Comparison of ENCODE assay signal across 9 cellular contexts in the genomic region with DNA sequence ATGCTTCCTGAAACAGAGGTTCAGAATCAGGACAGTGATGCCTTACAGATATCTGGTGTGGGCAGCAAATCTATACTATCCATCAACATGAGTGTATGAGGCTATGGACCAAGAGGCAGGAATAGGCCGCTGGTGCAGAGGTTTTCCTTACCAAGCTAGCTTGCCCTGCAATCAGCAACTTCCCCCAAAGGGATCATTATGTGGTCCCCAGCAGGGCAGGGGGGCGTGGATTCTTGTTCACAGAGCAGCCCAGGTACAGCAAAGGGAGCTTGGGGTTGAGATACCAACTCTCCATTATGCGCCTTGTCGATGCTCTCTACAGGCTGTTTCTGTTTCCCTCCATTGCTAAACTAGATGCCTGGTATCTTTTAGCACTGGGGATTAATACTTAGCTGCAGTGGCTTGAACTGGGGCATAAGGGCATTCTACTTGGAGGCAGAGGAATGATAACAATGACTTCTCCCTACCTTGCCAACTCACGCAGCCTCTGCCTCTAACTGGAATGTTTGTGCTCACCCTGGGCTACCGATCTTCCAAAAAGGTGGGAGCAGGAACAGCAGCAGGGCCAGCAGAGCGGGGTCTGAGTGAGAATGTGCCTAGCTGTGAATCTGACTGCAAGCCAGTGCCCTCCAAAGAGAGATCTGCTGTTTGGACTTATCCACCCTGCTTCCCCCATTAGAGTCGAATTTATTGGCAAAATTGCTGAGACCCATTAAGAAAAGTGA. TPM values are rescaled to one million over a fixed set of nuclear protein-coding genes. Genes with fewer than 3 reads are reported as not detected.
A peak's percentile ranks its signal among the peaks of the same experiment; 100 is the strongest.
DNase-seq lines count a peak whose midpoint lies in the region; ATAC-seq, FAIRE-seq and TF ChIP-seq lines count a peak whose summit lies in the region.
"Had no signal": no experiment of that assay in that cellular context is flagged by ENCODE, and none has a peak within 500 bp of the region (broad histone marks: within the 10 kb centered on the region; RNA-seq: fewer than 3 reads in every experiment).

No MANE protein-coding gene starts in this region.

- no peaks in the 10 kb centered on the region for H3K36me3 Mint-ChIP-seq in MCF 10A (ENCODE audit: insufficient read depth, unreplicated experiment)
- H3K36me3 Mint-ChIP-seq in activated T-helper 2 cell treated with anti-CD3 and anti-CD28 coated beads, Interferon-gamma antibody, Interleukin-2, Interleukin-4, amounts not matched to agents 10 μg/mL and 5 μg/mL and 100 μg/mL, durations not matched to agents 14 hours and 24 hours and 36 hours (ENCODE audit: low read depth), result no peaks in the 10 kb centered on the region
- H3K36me3 Mint-ChIP-seq in activated CD8-positive, alpha-beta memory T cell treated with anti-CD3 and anti-CD28 coated beads, Interleukin-2, amount 10 ng/mL, durations not matched to agents 7 days and 5 days, result no peaks in the 10 kb centered on the region

- H3K9me3 ChIP-seq in breast epithelium (no peaks in the 10 kb centered on the region), K562 (replicated peaks; ENCODE audit: control insufficient read depth, insufficient read depth, low read depth, low read length) (no peaks in the 10 kb centered on the region), mucosa of rectum (ENCODE audit: control insufficient read depth in 2 of 2, low read length in 2 of 2) (no peaks in the 10 kb centered on the region), upper lobe of left lung (no peaks in the 10 kb centered on the region)

- H3K4me1 Mint-ChIP-seq in MCF 10A (ENCODE audit: insufficient read depth, unreplicated experiment), result peaks cover 8% of the 10 kb centered on the region
- H3K4me1 Mint-ChIP-seq in activated T-helper 2 cell treated with anti-CD3 and anti-CD28 coated beads, Interferon-gamma antibody, Interleukin-2, Interleukin-4, amounts not matched to agents 10 μg/mL and 5 μg/mL and 100 μg/mL, durations not matched to agents 14 hours and 24 hours and 36 hours (ENCODE audit: low read depth), result peaks cover 16% of the 10 kb centered on the region
- peaks cover 11% of the 10 kb centered on the region for H3K4me1 Mint-ChIP-seq in activated CD8-positive, alpha-beta memory T cell treated with anti-CD3 and anti-CD28 coated beads, Interleukin-2, amount 10 ng/mL, durations not matched to agents 7 days and 5 days

- no peaks in the 10 kb centered on the region for H3K79me2 ChIP-seq in K562 (ENCODE audit: control insufficient read depth, insufficient read depth, low read length)

- intact Hi-C loops in breast epithelium (cut with DNase I; ENCODE audit: low total_unique reads), result no loop called here
- intact Hi-C loops in MCF 10A (cut with micrococcal nuclease), result no loop called here
- intact Hi-C loops in K562 (cut with micrococcal nuclease), result loop anchor here (10.0 kb wide), 2 partner anchors 106 to 184 kb away; no protein-coding TSS in a partner anchor
- intact Hi-C loops in activated T-helper 2 cell treated with anti-CD3 and anti-CD28 coated beads, Interferon-gamma antibody, Interleukin-2, Interleukin-4, amounts not matched to agents 10 μg/mL and 5 μg/mL and 100 μg/mL, durations not matched to agents 14 hours and 24 hours and 36 hours (cut with micrococcal nuclease), result no loop called here

- H2AFZ ChIP-seq in K562 (ENCODE audit: low read depth, low read length), result peak overlapping the region; percentile 61; the same call in 1 of the 2 replicates

- H3K4me3 Mint-ChIP-seq in MCF 10A (ENCODE audit: unreplicated experiment), result no peak overlapping the region
- H3K4me3 Mint-ChIP-seq in activated T-helper 2 cell treated with anti-CD3 and anti-CD28 coated beads, Interferon-gamma antibody, Interleukin-2, Interleukin-4, amounts not matched to agents 10 μg/mL and 5 μg/mL and 100 μg/mL, durations not matched to agents 14 hours and 24 hours and 36 hours (ENCODE audit: low read depth), result no peak overlapping the region
- no peak overlapping the region for H3K4me3 Mint-ChIP-seq in activated CD8-positive, alpha-beta memory T cell treated with anti-CD3 and anti-CD28 coated beads, Interleukin-2, amount 10 ng/mL, durations not matched to agents 7 days and 5 days

- no peak overlapping the region for H3K4me2 ChIP-seq in K562 (ENCODE audit: insufficient read depth, low read length)

- H3K27me3 Mint-ChIP-seq in MCF 10A (ENCODE audit: insufficient read depth, unreplicated experiment), result peaks cover 33% of the 10 kb centered on the region
- peaks cover 53% of the 10 kb centered on the region for H3K27me3 Mint-ChIP-seq in activated T-helper 2 cell treated with anti-CD3 and anti-CD28 coated beads, Interferon-gamma antibody, Interleukin-2, Interleukin-4, amounts not matched to agents 10 μg/mL and 5 μg/mL and 100 μg/mL, durations not matched to agents 14 hours and 24 hours and 36 hours (ENCODE audit: low read depth)
- H3K27me3 Mint-ChIP-seq in activated CD8-positive, alpha-beta memory T cell treated with anti-CD3 and anti-CD28 coated beads, Interleukin-2, amount 10 ng/mL, durations not matched to agents 7 days and 5 days, result peaks cover 72% of the 10 kb centered on the region

- H3K27me3 ChIP-seq in breast epithelium (peaks cover 0 to 9% of the 10 kb centered on the region in 2 donors), K562 (ENCODE audit: control insufficient read depth in 2 of 2, insufficient read depth in 2 of 2, low read length in 2 of 2) (peaks cover 7 to 40% of the 10 kb centered on the region in 2 experiments; a peak in 4 of 5 replicates), mucosa of rectum (ENCODE audit: control insufficient read depth in 2 of 2, insufficient read depth in 2 of 2, low read length in 2 of 2) (peaks cover 19 to 29% of the 10 kb centered on the region in 2 donors), upper lobe of left lung (peaks cover 0 to 11% (median 5%) of the 10 kb centered on the region in 4 donors)

- TF ChIP-seq EP300 in K562 (IDR thresholded peaks at IDR 0.05; ENCODE audit: low read length) (no peak), upper lobe of left lung (IDR thresholded peaks at IDR 0.05) (no peak)

- no peak for TF ChIP-seq CTCF in breast epithelium (IDR thresholded peaks at IDR 0.05)
- TF ChIP-seq CTCF in MCF 10A (IDR thresholded peaks at IDR 0.05; ENCODE audit: unreplicated experiment), result no peak
- no peak for TF ChIP-seq CTCF in K562 (IDR thresholded peaks at IDR 0.05 in 2 of 3, conservative IDR thresholded peaks at IDR 0.05 in 1 of 3; ENCODE audit: insufficient read depth in 2 of 3, low read depth in 1 of 3, low read length in 3 of 3)
- TF ChIP-seq CTCF in upper lobe of left lung (IDR thresholded peaks at IDR 0.05), result no peak

- no peaks in the 10 kb centered on the region for H3K36me3 ChIP-seq in breast epithelium
- H3K36me3 ChIP-seq in K562 (ENCODE audit: control insufficient read depth, insufficient read depth, low read length), result no peaks in the 10 kb centered on the region
- H3K36me3 ChIP-seq in mucosa of rectum (ENCODE audit: control insufficient read depth in 2 of 2, insufficient read depth in 2 of 2, low read length in 2 of 2), result no peaks in the 10 kb centered on the region
- no peaks in the 10 kb centered on the region for H3K36me3 ChIP-seq in upper lobe of left lung

- DNase-seq in breast epithelium (ENCODE audit: low spot score in 2 of 2) (peak in 1 of 2 donors; percentile 30), MCF 10A (ENCODE audit: unreplicated experiment) (no peak), K562 (ENCODE audit: extremely low read depth in 1 of 4, low spot score in 3 of 4) (no peak), upper lobe of left lung (no peak), G401 (ENCODE audit: low spot score) (no peak)
- no peak for DNase-seq in activated T-helper 2 cell treated with anti-CD3 and anti-CD28 coated beads, Interferon-gamma antibody, Interleukin-2, Interleukin-4, amounts not matched to agents 10 μg/mL and 5 μg/mL and 100 μg/mL, durations not matched to agents 14 hours and 24 hours and 36 hours (ENCODE audit: low spot score)
- DNase-seq in activated CD8-positive, alpha-beta memory T cell treated with anti-CD3 and anti-CD28 coated beads, Interleukin-2, amount 10 ng/mL, durations not matched to agents 7 days and 5 days, result no peak

- CTCF ChIA-PET in MCF 10A (lab: Yijun Ruan, JAX) (interaction anchor here (0.6 to 1.6 kb wide), 2 partner anchors 318 to 1158 kb away, joined by 3 to 6 read pairs; no protein-coding TSS in a partner anchor), K562 (lab: Yijun Ruan, JAX; ENCODE audit: low intra/inter-chr PET ratio) (no interaction called here)
- CTCF ChIA-PET in activated CD8-positive, alpha-beta memory T cell treated with anti-CD3 and anti-CD28 coated beads, Interleukin-2, amount 10 ng/mL, durations not matched to agents 7 days and 5 days (lab: Charles Lee), result interaction anchor here (0.7 to 1.2 kb wide), 3 partner anchors 9 to 195 kb away, joined by 3 to 4 read pairs (median 3); no protein-coding TSS in a partner anchor

- POLR2A ChIA-PET in MCF 10A (lab: Yijun Ruan, JAX), result interaction anchor here (1.0 kb wide), 1 partner anchor 9 kb away, joined by 3 read pairs; no protein-coding TSS in a partner anchor
- POLR2A ChIA-PET in K562 (lab: Yijun Ruan, JAX), result interaction anchor here (0.9 kb wide), 1 partner anchor 10 kb away, joined by 3 read pairs; the partner anchor contains the start of gene KRT1

- no peak for TF ChIP-seq RAD21 in K562 (CRISPR knock-in tag; conservative IDR thresholded peaks at IDR 0.05 in 1 of 2, IDR thresholded peaks at IDR 0.05 in 1 of 2)

- no TSS peak for BruUV-seq in MCF 10A (replicated peaks; lab: Mats Ljungman, UMichigan)
- no TSS peak for BruUV-seq in K562 (replicated peaks; lab: Mats Ljungman, UMichigan)

- H3K9ac ChIP-seq in K562 (ENCODE audit: insufficient read depth in 1 of 2, low read depth in 2 of 2, low read length in 2 of 2) (no peak overlapping the region), mucosa of rectum (ENCODE audit: low read depth in 1 of 2, low read length in 2 of 2) (peak overlapping the region in 1 of 2 donors; percentile 39)

- peaks cover 4% of the 10 kb centered on the region; the same call in 1 of the 2 replicates for H4K20me1 ChIP-seq in K562 (replicated peaks; ENCODE audit: control insufficient read depth, insufficient read depth, low read length)

- 36% methylated on average over 8 of the region's 8 CpGs for WGBS in K562 (ENCODE audit: insufficient coverage, low coverage, missing lambda C conversion rate)
- WGBS in upper lobe of left lung, 2 donors, result 52 to 72% methylated on average over 7 to 8 of the region's 8 CpGs

- ATAC-seq in K562, result no peak
- ATAC-seq in upper lobe of left lung (ENCODE audit: low FRiP score in 2 of 2), result no peak
- ATAC-seq in activated CD8-positive, alpha-beta memory T cell treated with anti-CD3 and anti-CD28 coated beads, Interleukin-2, amount 10 ng/mL, durations not matched to agents 7 days and 5 days, result no peak

- no peaks in the 10 kb centered on the region for H3K9me3 Mint-ChIP-seq in MCF 10A (ENCODE audit: unreplicated experiment)
- no peaks in the 10 kb centered on the region for H3K9me3 Mint-ChIP-seq in activated T-helper 2 cell treated with anti-CD3 and anti-CD28 coated beads, Interferon-gamma antibody, Interleukin-2, Interleukin-4, amounts not matched to agents 10 μg/mL and 5 μg/mL and 100 μg/mL, durations not matched to agents 14 hours and 24 hours and 36 hours
- H3K9me3 Mint-ChIP-seq in activated CD8-positive, alpha-beta memory T cell treated with anti-CD3 and anti-CD28 coated beads, Interleukin-2, amount 10 ng/mL, durations not matched to agents 7 days and 5 days (ENCODE audit: low read depth), result no peaks in the 10 kb centered on the region

- TF ChIP-seq POLR2A in breast epithelium (IDR thresholded peaks at IDR 0.05) (no peak), K562 (conservative IDR thresholded peaks at IDR 0.05) (no peak), upper lobe of left lung (IDR thresholded peaks at IDR 0.05) (no peak)

- no peak for FAIRE-seq in K562 (lab: Jason Lieb, UNC)

- no peak overlapping the region for H3K27ac Mint-ChIP-seq in MCF 10A (ENCODE audit: low read depth, unreplicated experiment)
- H3K27ac Mint-ChIP-seq in activated T-helper 2 cell treated with anti-CD3 and anti-CD28 coated beads, Interferon-gamma antibody, Interleukin-2, Interleukin-4, amounts not matched to agents 10 μg/mL and 5 μg/mL and 100 μg/mL, durations not matched to agents 14 hours and 24 hours and 36 hours, result no peak overlapping the region
- no peak overlapping the region for H3K27ac Mint-ChIP-seq in activated CD8-positive, alpha-beta memory T cell treated with anti-CD3 and anti-CD28 coated beads, Interleukin-2, amount 10 ng/mL, durations not matched to agents 7 days and 5 days

- H3K4me3 ChIP-seq in breast epithelium, result peak overlapping the region in 2 of 3 donors; percentile 43 to 66
- no peak overlapping the region for H3K4me3 ChIP-seq in K562
- H3K4me3 ChIP-seq in mucosa of rectum (ENCODE audit: low read length in 2 of 2), result peak overlapping the region; percentile 28 to 59
- H3K4me3 ChIP-seq in upper lobe of left lung, result peak overlapping the region in 3 of 4 donors; percentile 22 to 36 (median 26)

- H3K4me1 ChIP-seq in breast epithelium (no peaks in the 10 kb centered on the region), K562 (replicated peaks in 1 of 2; ENCODE audit: control insufficient read depth in 2 of 2, insufficient read depth in 2 of 2, low read length in 2 of 2) (peaks cover 0 to 10% of the 10 kb centered on the region in 2 experiments; a peak in 1 of 5 replicates), mucosa of rectum (ENCODE audit: control insufficient read depth in 2 of 2, insufficient read depth in 2 of 2, low read length in 2 of 2) (peaks cover 3 to 22% of the 10 kb centered on the region in 2 donors), upper lobe of left lung (peaks cover 5 to 13% (median 8%) of the 10 kb centered on the region in 4 donors)

- in situ Hi-C loops in K562 (cut with MboI) (no loop called here), G401 (cut with HindIII; ENCODE audit: low sequenced_read_pairs) (no loop called here)

- H3K27ac ChIP-seq in breast epithelium (no peak overlapping the region), K562 (ENCODE audit: extremely low read depth, low read depth, low read length) (no peak overlapping the region), mucosa of rectum (ENCODE audit: low read depth in 2 of 2, low read length in 2 of 2) (no peak overlapping the region), upper lobe of left lung (no peak overlapping the region)
- H3K27ac ChIP-seq: C4-2B had no signal

- H3K9me1 ChIP-seq in K562 (ENCODE audit: control insufficient read depth, insufficient read depth, low read length), result no peaks in the 10 kb centered on the region

RNA-seq across cellular contexts. Expression of gene KRT1, which starts 10.3 kb away (rescaled TPM):
- total RNA-seq in breast epithelium, result not detected
- not detected in 2 replicates for total RNA-seq in MCF 10A (2022)
- total RNA-seq in K562 (2011; cell fraction: chromatin; rRNA removed; ENCODE audit: low replicate concordance), result not detected in 2 replicates
- total RNA-seq in K562 (2011; cell fraction: nucleolus; rRNA removed), result not detected in 2 replicates
- not detected in 2 replicates for total RNA-seq in K562 (2011; cell fraction: nucleoplasm; rRNA removed)
- total RNA-seq in K562 (2014; rRNA removed), result not detected in 2 replicates
- total RNA-seq in K562 (2014; rRNA removed; fragmentation: Illumina TruSeq; extraction: Trizol), result not detected in 2 replicates
- total RNA-seq in K562 (2015; rRNA removed; fragmentation: Illumina TruSeq; extraction: Trizol), result 0.11 and 0.18 TPM in 2 replicates
- not detected in 2 replicates for total RNA-seq in K562 (2021)
- not detected in 2 replicates for polyA plus RNA-seq in K562 (2011; rRNA removed)
- polyA plus RNA-seq in K562 (2011; cell fraction: cytosol; rRNA removed), result not detected in 2 replicates
- polyA plus RNA-seq in K562 (2011; cell fraction: nucleus; rRNA removed), result not detected in 2 replicates
- polyA plus RNA-seq in K562 (2012), result 0.33 TPM in 1 of 2 replicates, not detected in the other
- not detected in 2 replicates for polyA plus RNA-seq in K562 (2014; fragmentation: Illumina TruSeq; extraction: Trizol)
- not detected for polyA plus RNA-seq in K562 (2014; fragmentation: Nextera tagmentation; extraction: Ambion mirVana)
- not detected in 2 replicates for polyA plus RNA-seq in K562 (2014; rRNA removed)
- polyA minus RNA-seq in K562 (2011; rRNA and poly(A)+ RNA removed), result not detected in 2 replicates
- polyA minus RNA-seq in K562 (2011; cell fraction: cytosol; rRNA and poly(A)+ RNA removed), result not detected in 2 replicates
- polyA minus RNA-seq in K562 (2011; cell fraction: nucleus; rRNA and poly(A)+ RNA removed), result not detected in 2 replicates
- total RNA-seq in upper lobe of left lung, result 1 to 10 TPM in 1 of 6 donors, under 1 TPM in 1, not detected in 4; 0.37 to 2.4 TPM
- total RNA-seq in G401 (2014; rRNA removed; shearing (Covaris generic)), result not detected in 2 replicates
- total RNA-seq in activated T-helper 2 cell treated with anti-CD3 and anti-CD28 coated beads, Interferon-gamma antibody, Interleukin-2, Interleukin-4, amounts not matched to agents 10 μg/mL and 5 μg/mL and 100 μg/mL, durations not matched to agents 14 hours and 24 hours and 36 hours, result 3.0 and 3.4 TPM in 2 replicates
- not detected for total RNA-seq in activated CD8-positive, alpha-beta memory T cell treated with anti-CD3 and anti-CD28 coated beads, Interleukin-2, amount 10 ng/mL, durations not matched to agents 7 days and 5 days

RNA-seq across cellular contexts. Expression of gene KRT77, which starts 12.8 kb away (rescaled TPM):
- under 1 TPM in 1 of 3 donors, not detected in 2; 0.48 TPM for total RNA-seq in breast epithelium
- total RNA-seq in MCF 10A (2022), result not detected in 2 replicates
- total RNA-seq in K562 (2011; cell fraction: chromatin; rRNA removed; ENCODE audit: low replicate concordance), result not detected in 2 replicates
- total RNA-seq in K562 (2011; cell fraction: nucleolus; rRNA removed), result not detected in 2 replicates
- total RNA-seq in K562 (2011; cell fraction: nucleoplasm; rRNA removed), result not detected in 2 replicates
- total RNA-seq in K562 (2014; rRNA removed), result not detected in 2 replicates
- total RNA-seq in K562 (2014; rRNA removed; fragmentation: Illumina TruSeq; extraction: Trizol), result not detected in 2 replicates
- total RNA-seq in K562 (2015; rRNA removed; fragmentation: Illumina TruSeq; extraction: Trizol), result not detected in 2 replicates
- not detected in 2 replicates for total RNA-seq in K562 (2021)
- not detected in 2 replicates for polyA plus RNA-seq in K562 (2011; rRNA removed)
- not detected in 2 replicates for polyA plus RNA-seq in K562 (2011; cell fraction: cytosol; rRNA removed)
- polyA plus RNA-seq in K562 (2011; cell fraction: nucleus; rRNA removed), result not detected in 2 replicates
- polyA plus RNA-seq in K562 (2012), result 0.03 and 0.07 TPM in 2 replicates
- polyA plus RNA-seq in K562 (2014; fragmentation: Illumina TruSeq; extraction: Trizol), result not detected in 2 replicates
- polyA plus RNA-seq in K562 (2014; fragmentation: Nextera tagmentation; extraction: Ambion mirVana), result not detected
- not detected in 2 replicates for polyA plus RNA-seq in K562 (2014; rRNA removed)
- not detected in 2 replicates for polyA minus RNA-seq in K562 (2011; rRNA and poly(A)+ RNA removed)
- not detected in 2 replicates for polyA minus RNA-seq in K562 (2011; cell fraction: cytosol; rRNA and poly(A)+ RNA removed)
- polyA minus RNA-seq in K562 (2011; cell fraction: nucleus; rRNA and poly(A)+ RNA removed), result not detected in 2 replicates
- not detected for total RNA-seq in upper lobe of left lung
- total RNA-seq in G401 (2014; rRNA removed; shearing (Covaris generic)), result not detected in 2 replicates
- not detected in 2 replicates for total RNA-seq in activated T-helper 2 cell treated with anti-CD3 and anti-CD28 coated beads, Interferon-gamma antibody, Interleukin-2, Interleukin-4, amounts not matched to agents 10 μg/mL and 5 μg/mL and 100 μg/mL, durations not matched to agents 14 hours and 24 hours and 36 hours
- not detected for total RNA-seq in activated CD8-positive, alpha-beta memory T cell treated with anti-CD3 and anti-CD28 coated beads, Interleukin-2, amount 10 ng/mL, durations not matched to agents 7 days and 5 days

RNA-seq across cellular contexts. Expression of gene KRT2, which starts 38.5 kb away (rescaled TPM):
- total RNA-seq in breast epithelium (not detected), MCF 10A (2022) (not detected in 2 replicates), K562 (2014; rRNA removed) (0.04 TPM in 1 of 2 replicates, not detected in the other), K562 (2014; rRNA removed; fragmentation: Illumina TruSeq; extraction: Trizol) (0.04 and 0.10 TPM in 2 replicates), K562 (2015; rRNA removed; fragmentation: Illumina TruSeq; extraction: Trizol) (0.60 and 0.69 TPM in 2 replicates), K562 (2021) (0.11 TPM in 1 of 2 replicates, not detected in the other), upper lobe of left lung (not detected)
- not detected in 2 replicates for total RNA-seq in K562 (2011; cell fraction: chromatin; rRNA removed; ENCODE audit: low replicate concordance)
- not detected in 2 replicates for total RNA-seq in K562 (2011; cell fraction: nucleolus; rRNA removed)
- not detected in 2 replicates for total RNA-seq in K562 (2011; cell fraction: nucleoplasm; rRNA removed)
- polyA plus RNA-seq in K562 (2011; rRNA removed) (0.03 and 0.04 TPM in 2 replicates), K562 (2014; fragmentation: Illumina TruSeq; extraction: Trizol) (0.06 TPM in 1 of 2 replicates, not detected in the other), K562 (2014; fragmentation: Nextera tagmentation; extraction: Ambion mirVana) (under 1 TPM; 0.07 to 0.10 TPM), K562 (2014; rRNA removed) (0.17 TPM in 1 of 2 replicates, not detected in the other)
- polyA plus RNA-seq in K562 (2011; cell fraction: cytosol; rRNA removed), result not detected in 2 replicates
- polyA plus RNA-seq in K562 (2011; cell fraction: nucleus; rRNA removed), result 0.06 TPM in 1 of 2 replicates, not detected in the other
- 0.42 and 0.87 TPM in 2 replicates for polyA plus RNA-seq in K562 (2012)
- not detected in 2 replicates for polyA minus RNA-seq in K562 (2011; rRNA and poly(A)+ RNA removed)
- not detected in 2 replicates for polyA minus RNA-seq in K562 (2011; cell fraction: cytosol; rRNA and poly(A)+ RNA removed)
- polyA minus RNA-seq in K562 (2011; cell fraction: nucleus; rRNA and poly(A)+ RNA removed), result not detected in 2 replicates
- total RNA-seq in G401 (2014; rRNA removed; shearing (Covaris generic)), result not detected in 2 replicates
- total RNA-seq in activated T-helper 2 cell treated with anti-CD3 and anti-CD28 coated beads, Interferon-gamma antibody, Interleukin-2, Interleukin-4, amounts not matched to agents 10 μg/mL and 5 μg/mL and 100 μg/mL, durations not matched to agents 14 hours and 24 hours and 36 hours, result not detected in 2 replicates
- total RNA-seq in activated CD8-positive, alpha-beta memory T cell treated with anti-CD3 and anti-CD28 coated beads, Interleukin-2, amount 10 ng/mL, durations not matched to agents 7 days and 5 days, result not detected
